Comparison of ENCODE assay signal across 1 cellular context in genomic region chr5:119036101-119036762, GRCh38.
A peak's percentile ranks its signal among the peaks of the same experiment; 100 is the strongest.
TF ChIP-seq lines count a peak whose summit lies in the region.

No MANE protein-coding gene starts in this region.

TF ChIP-seq in SK-N-SH, 30 proteins besides CTCF, POLR2A, EP300 and RAD21 (continued from another document):
- no peak for TF ChIP-seq REST (IDR thresholded peaks at IDR 0.05; ENCODE audit: low read depth, low read length)
- peak; percentile 34; the same call in 1 of the 2 replicates for TF ChIP-seq NFIC (IDR thresholded peaks at IDR 0.05; ENCODE audit: borderline replicate concordance)
- TF ChIP-seq MXI1 (IDR thresholded peaks at IDR 0.05; ENCODE audit: low read depth, low read length), result no peak
- TF ChIP-seq, protein P1, sequence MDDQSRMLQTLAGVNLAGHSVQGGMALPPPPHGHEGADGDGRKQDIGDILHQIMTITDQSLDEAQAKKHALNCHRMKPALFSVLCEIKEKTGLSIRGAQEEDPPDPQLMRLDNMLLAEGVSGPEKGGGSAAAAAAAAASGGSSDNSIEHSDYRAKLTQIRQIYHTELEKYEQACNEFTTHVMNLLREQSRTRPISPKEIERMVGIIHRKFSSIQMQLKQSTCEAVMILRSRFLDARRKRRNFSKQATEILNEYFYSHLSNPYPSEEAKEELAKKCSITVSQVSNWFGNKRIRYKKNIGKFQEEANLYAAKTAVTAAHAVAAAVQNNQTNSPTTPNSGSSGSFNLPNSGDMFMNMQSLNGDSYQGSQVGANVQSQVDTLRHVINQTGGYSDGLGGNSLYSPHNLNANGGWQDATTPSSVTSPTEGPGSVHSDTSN (IDR thresholded peaks at IDR 0.05), result peak; percentile 77
- no peak for TF ChIP-seq FOXJ3 (CRISPR knock-in tag; IDR thresholded peaks at IDR 0.05)
- TF ChIP-seq, protein P2, sequence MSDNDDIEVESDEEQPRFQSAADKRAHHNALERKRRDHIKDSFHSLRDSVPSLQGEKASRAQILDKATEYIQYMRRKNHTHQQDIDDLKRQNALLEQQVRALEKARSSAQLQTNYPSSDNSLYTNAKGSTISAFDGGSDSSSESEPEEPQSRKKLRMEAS (IDR thresholded peaks at IDR 0.05; ENCODE audit: low read depth), result no peak
- TF ChIP-seq MEF2A (IDR thresholded peaks at IDR 0.05; ENCODE audit: borderline replicate concordance, low read depth), result no peak
- TF ChIP-seq JUND (IDR thresholded peaks at IDR 0.05), result peak; percentile 95
- TF ChIP-seq NRF1 (IDR thresholded peaks at IDR 0.05; ENCODE audit: low read depth, low read length), result no peak
- no peak for TF ChIP-seq YY1 (IDR thresholded peaks at IDR 0.05; ENCODE audit: low read depth)
- TF ChIP-seq TAF1 (IDR thresholded peaks at IDR 0.05; ENCODE audit: borderline replicate concordance, low read depth, low read length), result no peak
- TF ChIP-seq RFX5 (IDR thresholded peaks at IDR 0.05; ENCODE audit: low read length), result no peak
- TF ChIP-seq SMC3 (IDR thresholded peaks at IDR 0.05; ENCODE audit: low read depth, low read length), result no peak
- TF ChIP-seq GATA2 (CRISPR knock-in tag; IDR thresholded peaks at IDR 0.05), result no peak
- TF ChIP-seq FOSL2 (IDR thresholded peaks at IDR 0.05; ENCODE audit: borderline replicate concordance, low read depth), result peak; percentile 97
- TF ChIP-seq RXRA (IDR thresholded peaks at IDR 0.05; ENCODE audit: borderline replicate concordance, low read depth), result no peak
- no peak for TF ChIP-seq RCOR1 (IDR thresholded peaks at IDR 0.05; ENCODE audit: low read length)
- TF ChIP-seq FOXM1 (IDR thresholded peaks at IDR 0.05; ENCODE audit: low read depth), result no peak
- TF ChIP-seq, protein P3, sequence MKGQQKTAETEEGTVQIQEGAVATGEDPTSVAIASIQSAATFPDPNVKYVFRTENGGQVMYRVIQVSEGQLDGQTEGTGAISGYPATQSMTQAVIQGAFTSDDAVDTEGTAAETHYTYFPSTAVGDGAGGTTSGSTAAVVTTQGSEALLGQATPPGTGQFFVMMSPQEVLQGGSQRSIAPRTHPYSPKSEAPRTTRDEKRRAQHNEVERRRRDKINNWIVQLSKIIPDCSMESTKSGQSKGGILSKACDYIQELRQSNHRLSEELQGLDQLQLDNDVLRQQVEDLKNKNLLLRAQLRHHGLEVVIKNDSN (IDR thresholded peaks at IDR 0.05; ENCODE audit: borderline replicate concordance, low read depth), result no peak
- TF ChIP-seq TEAD4 (IDR thresholded peaks at IDR 0.05; ENCODE audit: borderline replicate concordance, insufficient read depth), result no peak
- TF ChIP-seq EZH2phosphoT487 (IDR thresholded peaks at IDR 0.05; ENCODE audit: borderline replicate concordance, low read depth), result no peak
- TF ChIP-seq, protein P4, sequence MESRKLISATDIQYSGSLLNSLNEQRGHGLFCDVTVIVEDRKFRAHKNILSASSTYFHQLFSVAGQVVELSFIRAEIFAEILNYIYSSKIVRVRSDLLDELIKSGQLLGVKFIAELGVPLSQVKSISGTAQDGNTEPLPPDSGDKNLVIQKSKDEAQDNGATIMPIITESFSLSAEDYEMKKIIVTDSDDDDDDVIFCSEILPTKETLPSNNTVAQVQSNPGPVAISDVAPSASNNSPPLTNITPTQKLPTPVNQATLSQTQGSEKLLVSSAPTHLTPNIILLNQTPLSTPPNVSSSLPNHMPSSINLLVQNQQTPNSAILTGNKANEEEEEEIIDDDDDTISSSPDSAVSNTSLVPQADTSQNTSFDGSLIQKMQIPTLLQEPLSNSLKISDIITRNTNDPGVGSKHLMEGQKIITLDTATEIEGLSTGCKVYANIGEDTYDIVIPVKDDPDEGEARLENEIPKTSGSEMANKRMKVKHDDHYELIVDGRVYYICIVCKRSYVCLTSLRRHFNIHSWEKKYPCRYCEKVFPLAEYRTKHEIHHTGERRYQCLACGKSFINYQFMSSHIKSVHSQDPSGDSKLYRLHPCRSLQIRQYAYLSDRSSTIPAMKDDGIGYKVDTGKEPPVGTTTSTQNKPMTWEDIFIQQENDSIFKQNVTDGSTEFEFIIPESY (IDR thresholded peaks at IDR 0.05; ENCODE audit: borderline replicate concordance, low read depth), result no peak
- TF ChIP-seq SIN3A (IDR thresholded peaks at IDR 0.05; ENCODE audit: borderline replicate concordance, low read depth, low read length), result no peak
- no peak for TF ChIP-seq CHD2 (IDR thresholded peaks at IDR 0.05; ENCODE audit: low read length, partially characterized antibody)
- no peak for TF ChIP-seq GABPA (IDR thresholded peaks at IDR 0.05; ENCODE audit: low read depth)
